Comparison of ENCODE assay signal across 9 cellular contexts in genomic region chr18:62485684-62486083, GRCh38. TPM values are rescaled to one million over a fixed set of nuclear protein-coding genes. Genes with fewer than 3 reads are reported as not detected.
DNase-seq lines count a peak whose midpoint lies in the region; ATAC-seq and TF ChIP-seq lines count a peak whose summit lies in the region.
"Had no signal": no experiment of that assay in that cellular context is flagged by ENCODE, and none has a peak within 500 bp of the region (broad histone marks: within the 10 kb centered on the region; RNA-seq: fewer than 3 reads in every experiment).

No MANE protein-coding gene starts in this region.

- DNase-seq in AG04449 (ENCODE audit: low read depth, low spot score) (peak; percentile 26), HK-2 (ENCODE audit: unreplicated experiment) (peak; percentile 38), kidney glomerular epithelial cell (lab: John Stamatoyannopoulos, UW) (peak; percentile 80), tibial nerve (ENCODE audit: low spot score in 2 of 2) (no peak), T-helper 1 cell (no peak), BE2C (no peak)

- H3K36me3 ChIP-seq in tibial nerve (no peaks in the 10 kb centered on the region), BE2C (no peaks in the 10 kb centered on the region)

- H3K4me3 ChIP-seq in AG04449 (ENCODE audit: low read depth, low read length) (no peak overlapping the region), WI38 (ENCODE audit: low read depth, low read length) (0 out of 2 replicates have a peak overlapping the region, but pooled peaks have one; percentile 4), tibial nerve (no peak overlapping the region), BE2C (ENCODE audit: low read depth, low read length) (no peak overlapping the region)
- H3K4me3 ChIP-seq: SK-N-MC had no signal

- no peak for TF ChIP-seq EP300 in tibial nerve (IDR thresholded peaks at IDR 0.05)

- H3K9me3 ChIP-seq in tibial nerve (peaks cover 0 to 16% (median 3%) of the 10 kb centered on the region in 4 donors), BE2C (no peaks in the 10 kb centered on the region)

- CTCF ChIA-PET in AG04449 (lab: Yijun Ruan, JAX) = no interaction called here

- H3K27ac ChIP-seq in tibial nerve = no peak overlapping the region
- H3K27ac ChIP-seq: SK-N-MC had no signal

- POLR2A ChIA-PET in AG04449 (lab: Yijun Ruan, JAX) = no interaction called here

- ATAC-seq in GM18517 (IDR thresholded peaks at IDR 0.05; ENCODE audit: unreplicated experiment) = no peak

- WGBS in tibial nerve, 2 donors = 57% methylated on average over 9 of the region's 9 CpGs

- H3K4me1 ChIP-seq in tibial nerve (no peaks in the 10 kb centered on the region), BE2C (no peaks in the 10 kb centered on the region)

- no peaks in the 10 kb centered on the region for H3K27me3 ChIP-seq in tibial nerve
- peaks cover 2% of the 10 kb centered on the region for H3K27me3 ChIP-seq in BE2C

- TF ChIP-seq CTCF in AG04449 (IDR thresholded peaks at IDR 0.05; ENCODE audit: insufficient read depth, low read length, missing control alignments) = no peak
- TF ChIP-seq CTCF in WI38 (IDR thresholded peaks at IDR 0.05; ENCODE audit: low read depth, low read length) = no peak
- no peak for TF ChIP-seq CTCF in tibial nerve (IDR thresholded peaks at IDR 0.05)
- TF ChIP-seq CTCF in BE2C (IDR thresholded peaks at IDR 0.05; ENCODE audit: low read depth, low read length) = no peak

- no peak for TF ChIP-seq POLR2A in tibial nerve (IDR thresholded peaks at IDR 0.05)

RNA-seq across cellular contexts. Expression of gene ZCCHC2, which starts 37.1 kb away (rescaled TPM):
- total RNA-seq in tibial nerve = 10 to 100 TPM; 32.4 to 49.4 (median 38.4) TPM
- 3.7 TPM for polyA plus RNA-seq in BE2C (2012; ENCODE audit: insufficient read depth, insufficient read length, low read depth)

Comparison
In these comparisons a context has a peak if more than half of its experiments do, and no peak if none do; other contexts are left out.
1. DNase-seq: peak in AG04449 (single experiment), HK-2 (single experiment) and kidney glomerular epithelial cell (single experiment); none in tibial nerve (0 of 2), T-helper 1 cell (0 of 5) and BE2C (single experiment).